ENCODE assay signal across 21 cellular contexts in genomic region chr1:30314591-30314990, GRCh38.
DNase-seq lines count a peak whose midpoint lies in the region; ATAC-seq and TF ChIP-seq lines count a peak whose summit lies in the region.
"Had no signal": no experiment of that assay in that cellular context is flagged by ENCODE, and none has a peak within 500 bp of the region (broad histone marks: within the 10 kb centered on the region; RNA-seq: fewer than 3 reads in every experiment).

No MANE protein-coding gene starts in this region.

- WGBS in suprapubic skin, result 71% methylated on average over 5 of the region's 5 CpGs

- no peaks in the 10 kb centered on the region for H3K4me1 ChIP-seq in suprapubic skin
- H3K4me1 ChIP-seq: A549, HAP-1 had no signal

- intact Hi-C loops in activated CD4-positive, alpha-beta memory T cell treated with anti-CD3 and anti-CD28 coated beads for 36 hours (cut with micrococcal nuclease), result no loop called here
- intact Hi-C loops in natural killer cell (cut with micrococcal nuclease), result no loop called here

- peaks cover 6% of the 10 kb centered on the region for H3K27me3 Mint-ChIP-seq in activated CD4-positive, alpha-beta memory T cell treated with anti-CD3 and anti-CD28 coated beads, Interleukin-2, amount 10 ng/mL, durations not matched to agents 7 days and 5 days
- peaks cover 14% of the 10 kb centered on the region for H3K27me3 Mint-ChIP-seq in activated CD4-positive, alpha-beta memory T cell treated with anti-CD3 and anti-CD28 coated beads for 36 hours
- H3K27me3 Mint-ChIP-seq in natural killer cell (ENCODE audit: low read depth in 2 of 2), result peaks cover 6 to 12% of the 10 kb centered on the region in 2 donors
- peaks cover 13 to 17% of the 10 kb centered on the region in 2 donors for H3K27me3 Mint-ChIP-seq in natural killer cell treated with Interleukin-12 subunit alpha and Interleukin-12 subunit beta and Interleukin-15 and Interleukin-18, amount 100 ng/mL, for 72 hours

- no peaks in the 10 kb centered on the region for H3K36me3 Mint-ChIP-seq in activated CD4-positive, alpha-beta memory T cell treated with anti-CD3 and anti-CD28 coated beads, Interleukin-2, amount 10 ng/mL, durations not matched to agents 7 days and 5 days (ENCODE audit: low read depth)
- no peaks in the 10 kb centered on the region for H3K36me3 Mint-ChIP-seq in activated CD4-positive, alpha-beta memory T cell treated with anti-CD3 and anti-CD28 coated beads for 36 hours
- H3K36me3 Mint-ChIP-seq in natural killer cell, result no peaks in the 10 kb centered on the region
- H3K36me3 Mint-ChIP-seq in natural killer cell treated with Interleukin-12 subunit alpha and Interleukin-12 subunit beta and Interleukin-15 and Interleukin-18, amount 100 ng/mL, for 72 hours, result no peaks in the 10 kb centered on the region
- H3K36me3 Mint-ChIP-seq: CD8-positive, alpha-beta memory T cell had no signal

- no peaks in the 10 kb centered on the region for H3K9me3 ChIP-seq in suprapubic skin
- H3K9me3 ChIP-seq: A549, HAP-1 had no signal

- no peak overlapping the region for H3K4me3 ChIP-seq in suprapubic skin
- H3K4me3 ChIP-seq: A549, GM23248, HAP-1 had no signal

- peak; percentile 5 for DNase-seq in activated CD4-positive, alpha-beta memory T cell treated with anti-CD3 and anti-CD28 coated beads, Interleukin-2, amount 10 ng/mL, durations not matched to agents 7 days and 5 days
- DNase-seq in activated CD4-positive, alpha-beta memory T cell treated with anti-CD3 and anti-CD28 coated beads for 36 hours, result no peak
- DNase-seq in natural killer cell (peak; percentile 1), islet precursor cell (peak; percentile 10), ureter (ENCODE audit: low spot score) (peak; percentile 24), suprapubic skin (ENCODE audit: low spot score in 2 of 2) (no peak), inferior parietal cortex (ENCODE audit: extremely low spot score) (no peak)
- DNase-seq in natural killer cell treated with Interleukin-12 subunit alpha and Interleukin-12 subunit beta and Interleukin-15 and Interleukin-18, amount 100 ng/mL, for 72 hours (ENCODE audit: low spot score), result no peak
- DNase-seq: AML-193; CD8-positive, alpha-beta memory T cell; COR-L47; DMS 273 treated with DMSO at 0.1 percent for 48 hours; DMS53; DND-41; EL; GM23248; IMR-90 had no signal

- TF ChIP-seq CTCF in natural killer cell (IDR thresholded peaks at IDR 0.05), result no peak
- no peak for TF ChIP-seq CTCF in suprapubic skin (IDR thresholded peaks at IDR 0.05)

- no peaks in the 10 kb centered on the region for H3K9me3 Mint-ChIP-seq in activated CD4-positive, alpha-beta memory T cell treated with anti-CD3 and anti-CD28 coated beads, Interleukin-2, amount 10 ng/mL, durations not matched to agents 7 days and 5 days
- no peaks in the 10 kb centered on the region for H3K9me3 Mint-ChIP-seq in activated CD4-positive, alpha-beta memory T cell treated with anti-CD3 and anti-CD28 coated beads for 36 hours
- H3K9me3 Mint-ChIP-seq in natural killer cell, result no peaks in the 10 kb centered on the region
- no peaks in the 10 kb centered on the region for H3K9me3 Mint-ChIP-seq in natural killer cell treated with Interleukin-12 subunit alpha and Interleukin-12 subunit beta and Interleukin-15 and Interleukin-18, amount 100 ng/mL, for 72 hours

- no peak for TF ChIP-seq EP300 in suprapubic skin (IDR thresholded peaks at IDR 0.05)

- no peak overlapping the region for H3K27ac ChIP-seq in suprapubic skin
- H3K27ac ChIP-seq: 22Rv1, A549, GM23248, HL-60 had no signal

- H3K27me3 ChIP-seq in suprapubic skin, result peaks cover 30% of the 10 kb centered on the region

- CTCF ChIA-PET in activated CD4-positive, alpha-beta memory T cell treated with anti-CD3 and anti-CD28 coated beads, Interleukin-2, amount 10 ng/mL, durations not matched to agents 7 days and 5 days (lab: Charles Lee), result no interaction called here
- CTCF ChIA-PET in activated CD4-positive, alpha-beta memory T cell treated with anti-CD3 and anti-CD28 coated beads for 36 hours (lab: Charles Lee), result interaction anchor here (0.7 kb wide), 1 partner anchor 27 kb away, joined by 4 read pairs; no protein-coding TSS in a partner anchor

- no peak overlapping the region for H3K4me3 Mint-ChIP-seq in activated CD4-positive, alpha-beta memory T cell treated with anti-CD3 and anti-CD28 coated beads, Interleukin-2, amount 10 ng/mL, durations not matched to agents 7 days and 5 days
- H3K4me3 Mint-ChIP-seq in activated CD4-positive, alpha-beta memory T cell treated with anti-CD3 and anti-CD28 coated beads for 36 hours, result no peak overlapping the region
- H3K4me3 Mint-ChIP-seq in natural killer cell, result no peak overlapping the region
- H3K4me3 Mint-ChIP-seq in natural killer cell treated with Interleukin-12 subunit alpha and Interleukin-12 subunit beta and Interleukin-15 and Interleukin-18, amount 100 ng/mL, for 72 hours, result no peak overlapping the region
- H3K4me3 Mint-ChIP-seq: CD8-positive, alpha-beta memory T cell had no signal

- TF ChIP-seq POLR2A in suprapubic skin (IDR thresholded peaks at IDR 0.05), result no peak

- H3K36me3 ChIP-seq in suprapubic skin, result no peaks in the 10 kb centered on the region
- H3K36me3 ChIP-seq: HAP-1 had no signal

- no peak overlapping the region for H3K27ac Mint-ChIP-seq in activated CD4-positive, alpha-beta memory T cell treated with anti-CD3 and anti-CD28 coated beads, Interleukin-2, amount 10 ng/mL, durations not matched to agents 7 days and 5 days
- H3K27ac Mint-ChIP-seq in activated CD4-positive, alpha-beta memory T cell treated with anti-CD3 and anti-CD28 coated beads for 36 hours, result no peak overlapping the region
- no peak overlapping the region for H3K27ac Mint-ChIP-seq in natural killer cell
- H3K27ac Mint-ChIP-seq in natural killer cell treated with Interleukin-12 subunit alpha and Interleukin-12 subunit beta and Interleukin-15 and Interleukin-18, amount 100 ng/mL, for 72 hours, result no peak overlapping the region
- H3K27ac Mint-ChIP-seq: CD8-positive, alpha-beta memory T cell had no signal

- POLR2A ChIA-PET in activated CD4-positive, alpha-beta memory T cell treated with anti-CD3 and anti-CD28 coated beads, Interleukin-2, amount 10 ng/mL, durations not matched to agents 7 days and 5 days (lab: Charles Lee), result no interaction called here
- POLR2A ChIA-PET in activated CD4-positive, alpha-beta memory T cell treated with anti-CD3 and anti-CD28 coated beads for 36 hours (lab: Charles Lee), result no interaction called here

- no peak for ATAC-seq in natural killer cell
- no peak for ATAC-seq in natural killer cell treated with Interleukin-12 subunit alpha and Interleukin-12 subunit beta and Interleukin-15 and Interleukin-18, amount 100 ng/mL, for 72 hours
- ATAC-seq: A549 had no signal

- no peaks in the 10 kb centered on the region for H3K4me1 Mint-ChIP-seq in activated CD4-positive, alpha-beta memory T cell treated with anti-CD3 and anti-CD28 coated beads, Interleukin-2, amount 10 ng/mL, durations not matched to agents 7 days and 5 days
- no peaks in the 10 kb centered on the region for H3K4me1 Mint-ChIP-seq in activated CD4-positive, alpha-beta memory T cell treated with anti-CD3 and anti-CD28 coated beads for 36 hours (ENCODE audit: low read depth)
- H3K4me1 Mint-ChIP-seq in natural killer cell, result no peaks in the 10 kb centered on the region
- peaks cover 0 to under 1% of the 10 kb centered on the region in 2 donors for H3K4me1 Mint-ChIP-seq in natural killer cell treated with Interleukin-12 subunit alpha and Interleukin-12 subunit beta and Interleukin-15 and Interleukin-18, amount 100 ng/mL, for 72 hours (ENCODE audit: low read depth in 2 of 2)

Comparison
In these comparisons a context has a peak if more than half of its experiments do, and no peak if none do; other contexts are left out.
1. DNase-seq: peak in activated CD4-positive, alpha-beta memory T cell treated with anti-CD3 and anti-CD28 coated beads, Interleukin-2, amount 10 ng/mL, durations not matched to agents 7 days and 5 days (single experiment), natural killer cell (single experiment), islet precursor cell (single experiment) and ureter (single experiment); none in activated CD4-positive, alpha-beta memory T cell treated with anti-CD3 and anti-CD28 coated beads for 36 hours (single experiment), natural killer cell treated with Interleukin-12 subunit alpha and Interleukin-12 subunit beta and Interleukin-15 and Interleukin-18, amount 100 ng/mL, for 72 hours (single experiment), suprapubic skin (0 of 2) and inferior parietal cortex (single experiment).